In genomic region chr7:50349963-50350944, GRCh38 we compare ENCODE assay signal across 8 cellular contexts. TPM values are rescaled to one million over a fixed set of nuclear protein-coding genes. Genes with fewer than 3 reads are reported as not detected.
A peak's percentile ranks its signal among the peaks of the same experiment; 100 is the strongest.
DNase-seq lines count a peak whose midpoint lies in the region; ATAC-seq, FAIRE-seq and TF ChIP-seq lines count a peak whose summit lies in the region.

No MANE protein-coding gene starts in this region.

- H3K4me3 Mint-ChIP-seq in T-cell = peak overlapping the region; percentile 51 to 74 (median 67)
- peak overlapping the region; percentile 76 for H3K4me3 Mint-ChIP-seq in central memory CD8-positive, alpha-beta T cell

- POLR2A ChIA-PET in T-cell (lab: Charles Lee) = interaction anchor here (0.7 to 2.7 kb wide), 15 partner anchors 8 to 202 kb away, joined by 3 to 26 read pairs (median 5); no protein-coding TSS in a partner anchor

- TF ChIP-seq CTCF in upper lobe of left lung (IDR thresholded peaks at IDR 0.05) = no peak

- peaks cover 66% of the 10 kb centered on the region for H3K36me3 Mint-ChIP-seq in T-cell
- peaks cover 57% of the 10 kb centered on the region for H3K36me3 Mint-ChIP-seq in central memory CD8-positive, alpha-beta T cell (ENCODE audit: insufficient read depth)

- DNase-seq in GM12892 (ENCODE audit: insufficient read length) (no peak), T-cell (peak in 31 of 34 experiments; percentile 43 to 76 (median 59)), upper lobe of left lung (peak in 1 of 2 donors; percentile 55), 8988T (no peak), GM19240 (ENCODE audit: insufficient read length, low spot score) (no peak), OCI-M1 (lab: John Stamatoyannopoulos, UW) (no peak)
- peak in 1 of 2 donors; percentile 48 for DNase-seq in central memory CD8-positive, alpha-beta T cell (ENCODE audit: low spot score in 2 of 2)

- H3K9me3 Mint-ChIP-seq in T-cell = no peaks in the 10 kb centered on the region
- no peaks in the 10 kb centered on the region for H3K9me3 Mint-ChIP-seq in central memory CD8-positive, alpha-beta T cell

- peaks cover 98 to 100% (median 99%) of the 10 kb centered on the region in 3 donors for H3K4me1 Mint-ChIP-seq in T-cell
- peaks cover 95% of the 10 kb centered on the region for H3K4me1 Mint-ChIP-seq in central memory CD8-positive, alpha-beta T cell

- peak overlapping the region; percentile 95 to 96 for H3K27ac Mint-ChIP-seq in T-cell
- H3K27ac Mint-ChIP-seq in central memory CD8-positive, alpha-beta T cell (ENCODE audit: low read depth) = peak overlapping the region; percentile 100

- peak; percentile 98 for FAIRE-seq in GM12892 (lab: Jason Lieb, UNC)

- no peaks in the 10 kb centered on the region for H3K27me3 Mint-ChIP-seq in T-cell
- H3K27me3 Mint-ChIP-seq in central memory CD8-positive, alpha-beta T cell = no peaks in the 10 kb centered on the region

- no peak overlapping the region for H3K4me3 ChIP-seq in upper lobe of left lung

- no peaks in the 10 kb centered on the region for H3K36me3 ChIP-seq in upper lobe of left lung

- H3K4me1 ChIP-seq in upper lobe of left lung = peaks cover 0 to 11% (median 4%) of the 10 kb centered on the region in 4 donors

- 0 out of 2 replicates have a peak, but pooled peaks have one; percentile 33 for TF ChIP-seq POLR2A in GM12892 (IDR thresholded peaks at IDR 0.05; ENCODE audit: low read depth, low read length)
- no peak for TF ChIP-seq POLR2A in upper lobe of left lung (IDR thresholded peaks at IDR 0.05)

- no peaks in the 10 kb centered on the region for H3K27me3 ChIP-seq in upper lobe of left lung

- no peak for TF ChIP-seq EP300 in upper lobe of left lung (IDR thresholded peaks at IDR 0.05)

- CTCF ChIA-PET in T-cell (lab: Charles Lee) = interaction anchor here (0.9 to 2.6 kb wide), 12 partner anchors 8 to 145 kb away, joined by 3 to 11 read pairs (median 6); no protein-coding TSS in a partner anchor

- peak overlapping the region in 3 of 4 donors; percentile 52 to 67 (median 61) for H3K27ac ChIP-seq in upper lobe of left lung

- ATAC-seq in HG02610 (IDR thresholded peaks at IDR 0.05; ENCODE audit: unreplicated experiment) = peak; percentile 89
- ATAC-seq in T-cell (replicated peaks in 1 of 4) = peak; percentile 48 to 71 (median 70)
- ATAC-seq in central memory CD8-positive, alpha-beta T cell (replicated peaks; ENCODE audit: extremely low read depth, poor library complexity, severe bottlenecking) = peak; percentile 50
- no peak for ATAC-seq in upper lobe of left lung (ENCODE audit: low FRiP score in 2 of 2)

- whole genome bisulfite sequencing in upper lobe of left lung, 2 donors = 70 to 85% methylated on average over 13 to 18 of the region's 18 CpGs

- no peaks in the 10 kb centered on the region for H3K9me3 ChIP-seq in upper lobe of left lung

RNA-seq across cellular contexts. Expression of gene IKZF1, which starts 45.7 kb away (rescaled TPM):
- 25.1 TPM for polyA plus RNA-seq in GM12892 (2012; ENCODE audit: missing spikeins)
- total RNA-seq in T-cell (100 to 1,000 TPM; 429 to 525 (median 494) TPM), upper lobe of left lung (10 to 100 TPM; 33.8 to 65.1 (median 49.8) TPM)

Comparison
In these comparisons a context has a peak if more than half of its experiments do, and no peak if none do; other contexts are left out.
1. DNase-seq: peak in T-cell (31 of 34); none in GM12892 (single experiment), 8988T (single experiment), GM19240 (single experiment) and OCI-M1 (single experiment).
2. ATAC-seq: peak in HG02610 (single experiment), T-cell (4 of 4) and central memory CD8-positive, alpha-beta T cell (single experiment); none in upper lobe of left lung (0 of 2).
3. RNA of gene IKZF1, which starts 45.7 kb away (total RNA-seq): 429 to 525 TPM in T-cell; 33.8 to 65.1 TPM in upper lobe of left lung; every median in the first group is over 4 times any median in the second.